20 cellular contexts compared by ENCODE assay signal in genomic region chr5:93569295-93570164, GRCh38. TPM values are rescaled to one million over a fixed set of nuclear protein-coding genes. Genes with fewer than 3 reads are reported as not detected.
DNase-seq lines count a peak whose midpoint lies in the region; ATAC-seq and TF ChIP-seq lines count a peak whose summit lies in the region.
"Had no signal": no experiment of that assay in that cellular context is flagged by ENCODE, and none has a peak within 500 bp of the region (broad histone marks: within the 10 kb centered on the region; RNA-seq: fewer than 3 reads in every experiment).

No MANE protein-coding gene starts in this region.

- H3K4me1 ChIP-seq in HEK293 (ENCODE audit: control insufficient read depth, insufficient read depth, low read length) (peaks cover 20% of the 10 kb centered on the region), endodermal cell (ENCODE audit: control insufficient read depth, insufficient read depth, low read length) (no peaks in the 10 kb centered on the region), suprapubic skin (peaks cover 23% of the 10 kb centered on the region)
- H3K4me1 ChIP-seq: Caco-2 had no signal

- DNase-seq in CD14-positive monocyte (ENCODE audit: low spot score) (no peak), endodermal cell (peak; percentile 66), natural killer cell (no peak), MCF 10A (ENCODE audit: unreplicated experiment) (no peak), NCI-H226 (no peak), suprapubic skin (ENCODE audit: low spot score in 2 of 2) (no peak)
- DNase-seq: activated CD8-positive, alpha-beta T cell treated with anti-CD3 and anti-CD28 coated beads, Interleukin-2, amount 10 ng/mL, durations not matched to agents 7 days and 5 days; anterior cingulate cortex; Caco-2; HFFc6; Karpas-422; NCI-H1436 treated with DMSO at 0.1 percent for 48 hours; NCI-H446; stimulated activated naive CD4-positive, alpha-beta T cell treated with Interleukin-2 at 50 U/mL for 16 hours had no signal

- ATAC-seq in natural killer cell (no peak), HG02571 (IDR thresholded peaks at IDR 0.05; ENCODE audit: unreplicated experiment) (no peak)

- peaks cover 0 to 17% (median 15%) of the 10 kb centered on the region in 7 donors for H3K9me3 Mint-ChIP-seq in CD14-positive monocyte
- H3K9me3 Mint-ChIP-seq in endodermal cell, result no peaks in the 10 kb centered on the region
- H3K9me3 Mint-ChIP-seq in natural killer cell, result no peaks in the 10 kb centered on the region
- no peaks in the 10 kb centered on the region for H3K9me3 Mint-ChIP-seq in MCF 10A (ENCODE audit: unreplicated experiment)
- H3K9me3 Mint-ChIP-seq: activated T-helper 2 cell treated with anti-CD3 and anti-CD28 coated beads, Interferon-gamma antibody, Interleukin-2, Interleukin-4, amounts not matched to agents 10 μg/mL and 5 μg/mL and 100 μg/mL, durations not matched to agents 14 hours and 24 hours and 36 hours had no signal

- peaks cover 61 to 80% (median 71%) of the 10 kb centered on the region in 3 donors for H3K27me3 Mint-ChIP-seq in CD14-positive monocyte (ENCODE audit: low read depth in 3 of 3)
- peaks cover 79% of the 10 kb centered on the region for H3K27me3 Mint-ChIP-seq in endodermal cell (ENCODE audit: insufficient read depth)
- peaks cover 63 to 65% of the 10 kb centered on the region in 2 donors for H3K27me3 Mint-ChIP-seq in natural killer cell (ENCODE audit: low read depth in 2 of 2)
- H3K27me3 Mint-ChIP-seq in MCF 10A (ENCODE audit: insufficient read depth, unreplicated experiment), result no peaks in the 10 kb centered on the region

- 30 to 45% methylated on average over 12 to 13 of the region's 13 CpGs for WGBS in endodermal cell (ENCODE audit: insufficient coverage in 1 of 2, insufficient read length in 1 of 2), 2 experiments
- WGBS in suprapubic skin, result 77% methylated on average over 13 of the region's 13 CpGs

- CTCF ChIA-PET in HEK293 (lab: Yijun Ruan, JAX) (no interaction called here), MCF 10A (lab: Yijun Ruan, JAX) (no interaction called here)

- H3K36me3 ChIP-seq in HEK293 (ENCODE audit: control insufficient read depth in 2 of 2, insufficient read depth in 1 of 2, low read length in 2 of 2), result no peaks in the 10 kb centered on the region
- H3K36me3 ChIP-seq in endodermal cell (ENCODE audit: control insufficient read depth, insufficient read depth, low read length), result no peaks in the 10 kb centered on the region
- H3K36me3 ChIP-seq in suprapubic skin, result no peaks in the 10 kb centered on the region
- H3K36me3 ChIP-seq: spleen, vagina had no signal

- POLR2A ChIA-PET in HEK293 (lab: Yijun Ruan, JAX), result interaction anchor here (0.6 kb wide), 1 partner anchor 13 kb away, joined by 6 read pairs; no protein-coding TSS in a partner anchor
- POLR2A ChIA-PET in MCF 10A (lab: Yijun Ruan, JAX), result no interaction called here

- peak overlapping the region; percentile 60 to 82 for H3K4me3 Mint-ChIP-seq in CD14-positive monocyte
- H3K4me3 Mint-ChIP-seq in endodermal cell, result peak overlapping the region; percentile 51
- H3K4me3 Mint-ChIP-seq in natural killer cell, result peak overlapping the region; percentile 74
- H3K4me3 Mint-ChIP-seq in MCF 10A (ENCODE audit: unreplicated experiment), result no peak overlapping the region
- H3K4me3 Mint-ChIP-seq: activated CD8-positive, alpha-beta T cell treated with anti-CD3 and anti-CD28 coated beads, Interleukin-2, amount 10 ng/mL, durations not matched to agents 7 days and 5 days; HFFc6; memory B cell had no signal

- H3K9me3 ChIP-seq in HEK293 (ENCODE audit: control insufficient read depth, insufficient read depth, low read depth, low read length), result no peaks in the 10 kb centered on the region
- H3K9me3 ChIP-seq in endodermal cell (ENCODE audit: control insufficient read depth, low read length), result no peaks in the 10 kb centered on the region
- no peaks in the 10 kb centered on the region for H3K9me3 ChIP-seq in suprapubic skin
- H3K9me3 ChIP-seq: Caco-2, vagina had no signal

- H3K27ac ChIP-seq in HEK293 (ENCODE audit: extremely low read depth, low read depth, low read length) (no peak overlapping the region), endodermal cell (ENCODE audit: low read depth, low read length) (no peak overlapping the region), suprapubic skin (no peak overlapping the region)
- H3K27ac ChIP-seq: spleen, vagina had no signal

- TF ChIP-seq CTCF in CD14-positive monocyte (IDR thresholded peaks at IDR 0.05) (no peak), HEK293 (tag by site-specific recombination; IDR thresholded peaks at IDR 0.05) (no peak), endodermal cell (conservative IDR thresholded peaks at IDR 0.05) (no peak), natural killer cell (IDR thresholded peaks at IDR 0.05) (no peak), MCF 10A (IDR thresholded peaks at IDR 0.05; ENCODE audit: unreplicated experiment) (no peak), suprapubic skin (IDR thresholded peaks at IDR 0.05) (no peak)

- intact Hi-C loops in CD14-positive monocyte (cut with micrococcal nuclease), result no loop called here
- intact Hi-C loops in natural killer cell (cut with micrococcal nuclease), result no loop called here
- intact Hi-C loops in MCF 10A (cut with micrococcal nuclease), result no loop called here

- TF ChIP-seq EP300 in suprapubic skin (IDR thresholded peaks at IDR 0.05), result no peak

- no peak overlapping the region for H3K27ac Mint-ChIP-seq in CD14-positive monocyte
- H3K27ac Mint-ChIP-seq in endodermal cell, result no peak overlapping the region
- H3K27ac Mint-ChIP-seq in natural killer cell, result no peak overlapping the region
- H3K27ac Mint-ChIP-seq in MCF 10A (ENCODE audit: low read depth, unreplicated experiment), result no peak overlapping the region
- H3K27ac Mint-ChIP-seq: activated CD8-positive, alpha-beta T cell treated with anti-CD3 and anti-CD28 coated beads, Interleukin-2, amount 10 ng/mL, durations not matched to agents 7 days and 5 days; activated T-helper 2 cell treated with anti-CD3 and anti-CD28 coated beads, Interferon-gamma antibody, Interleukin-2, Interleukin-4, amounts not matched to agents 10 μg/mL and 5 μg/mL and 100 μg/mL, durations not matched to agents 14 hours and 24 hours and 36 hours; HFFc6; memory B cell had no signal

- H3K4me1 Mint-ChIP-seq in CD14-positive monocyte, result peaks cover 21% of the 10 kb centered on the region
- peaks cover 21% of the 10 kb centered on the region for H3K4me1 Mint-ChIP-seq in endodermal cell
- peaks cover 21 to 30% of the 10 kb centered on the region in 2 donors for H3K4me1 Mint-ChIP-seq in natural killer cell
- H3K4me1 Mint-ChIP-seq in MCF 10A (ENCODE audit: insufficient read depth, unreplicated experiment), result peaks cover 2% of the 10 kb centered on the region

- BruUV-seq in MCF 10A (replicated peaks; lab: Mats Ljungman, UMichigan), result no TSS peak

- TF ChIP-seq POLR2A in suprapubic skin (IDR thresholded peaks at IDR 0.05), result no peak

- H3K36me3 Mint-ChIP-seq in CD14-positive monocyte (peaks cover 3% of the 10 kb centered on the region in 2 donors), endodermal cell (ENCODE audit: low read depth) (no peaks in the 10 kb centered on the region), natural killer cell (no peaks in the 10 kb centered on the region), MCF 10A (ENCODE audit: insufficient read depth, unreplicated experiment) (no peaks in the 10 kb centered on the region)
- H3K36me3 Mint-ChIP-seq: memory B cell had no signal

- H3K27me3 ChIP-seq in endodermal cell (ENCODE audit: control insufficient read depth, insufficient read depth, low read length, poor library complexity, severe bottlenecking) (peaks cover 84% of the 10 kb centered on the region), suprapubic skin (peaks cover 63% of the 10 kb centered on the region)
- H3K27me3 ChIP-seq: vagina had no signal

- H3K4me3 ChIP-seq in HEK293 (ENCODE audit: low read depth, low read length) (no peak overlapping the region), endodermal cell (ENCODE audit: low read length) (peak overlapping the region; percentile 37), suprapubic skin (no peak overlapping the region)
- H3K4me3 ChIP-seq: vagina had no signal

- H3K9ac ChIP-seq in endodermal cell (ENCODE audit: extremely low read depth, low read length, poor library complexity, severe bottlenecking), result no peak overlapping the region

TF ChIP-seq in HEK293, 187 proteins besides CTCF, POLR2A, EP300 and RAD21:
- TF ChIP-seq, protein P1, sequence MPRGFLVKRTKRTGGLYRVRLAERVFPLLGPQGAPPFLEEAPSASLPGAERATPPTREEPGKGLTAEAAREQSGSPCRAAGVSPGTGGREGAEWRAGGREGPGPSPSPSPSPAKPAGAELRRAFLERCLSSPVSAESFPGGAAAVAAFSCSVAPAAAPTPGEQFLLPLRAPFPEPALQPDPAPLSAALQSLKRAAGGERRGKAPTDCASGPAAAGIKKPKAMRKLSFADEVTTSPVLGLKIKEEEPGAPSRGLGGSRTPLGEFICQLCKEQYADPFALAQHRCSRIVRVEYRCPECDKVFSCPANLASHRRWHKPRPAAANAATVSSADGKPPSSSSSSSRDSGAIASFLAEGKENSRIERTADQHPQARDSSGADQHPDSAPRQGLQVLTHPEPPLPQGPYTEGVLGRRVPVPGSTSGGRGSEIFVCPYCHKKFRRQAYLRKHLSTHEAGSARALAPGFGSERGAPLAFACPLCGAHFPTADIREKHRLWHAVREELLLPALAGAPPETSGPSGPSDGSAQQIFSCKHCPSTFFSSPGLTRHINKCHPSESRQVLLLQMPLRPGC (tag by site-specific recombination; IDR thresholded peaks at IDR 0.05), result no peak
- peak; percentile 41; the same call in 1 of the 2 replicates for TF ChIP-seq ZIC2 (tag by site-specific recombination; IDR thresholded peaks at IDR 0.05)
TF ChIP-seq in HEK293: peak in this region for 1.

RNA-seq across cellular contexts. Expression of gene NR2F1-AS1, which starts 11.5 kb away (rescaled TPM):
- not detected for polyA plus RNA-seq in CD14-positive monocyte
- total RNA-seq in endodermal cell (1 to 10 TPM; 1.4 to 3.3 TPM), natural killer cell (not detected), MCF 10A (2022) (3.2 and 4.6 TPM in 2 replicates), suprapubic skin (1 to 10 TPM in 3 of 4 donors, under 1 TPM in 1; 0.76 to 1.4 (median 1.2) TPM)
- 37.1 TPM for polyA plus RNA-seq in endodermal cell (2013, experiment 1 of 2)
- 26.7 TPM for polyA plus RNA-seq in endodermal cell (2013, experiment 2 of 2)
- total RNA-seq: activated CD8-positive, alpha-beta T cell treated with anti-CD3 and anti-CD28 coated beads, Interleukin-2, amount 10 ng/mL, durations not matched to agents 7 days and 5 days; activated T-helper 2 cell treated with anti-CD3 and anti-CD28 coated beads, Interferon-gamma antibody, Interleukin-2, Interleukin-4, amounts not matched to agents 10 μg/mL and 5 μg/mL and 100 μg/mL, durations not matched to agents 14 hours and 24 hours and 36 hours; Caco-2 had no signal

RNA-seq across cellular contexts. Expression of gene NR2F1, which starts 13.5 kb away (rescaled TPM):
- not detected for polyA plus RNA-seq in CD14-positive monocyte
- total RNA-seq in endodermal cell (under 1 TPM in 1 of 2 donors, not detected in 1; 0.22 TPM), natural killer cell (not detected), MCF 10A (2022) (1.4 and 1.7 TPM in 2 replicates), suprapubic skin (1 to 10 TPM in 2 of 4 donors, under 1 TPM in 2; 0.49 to 3.1 (median 1.3) TPM)
- polyA plus RNA-seq in endodermal cell (2013, experiment 1 of 2), result 304 TPM
- polyA plus RNA-seq in endodermal cell (2013, experiment 2 of 2), result 263 TPM
- total RNA-seq: activated CD8-positive, alpha-beta T cell treated with anti-CD3 and anti-CD28 coated beads, Interleukin-2, amount 10 ng/mL, durations not matched to agents 7 days and 5 days; activated T-helper 2 cell treated with anti-CD3 and anti-CD28 coated beads, Interferon-gamma antibody, Interleukin-2, Interleukin-4, amounts not matched to agents 10 μg/mL and 5 μg/mL and 100 μg/mL, durations not matched to agents 14 hours and 24 hours and 36 hours had no signal
